In the genomic region with DNA sequence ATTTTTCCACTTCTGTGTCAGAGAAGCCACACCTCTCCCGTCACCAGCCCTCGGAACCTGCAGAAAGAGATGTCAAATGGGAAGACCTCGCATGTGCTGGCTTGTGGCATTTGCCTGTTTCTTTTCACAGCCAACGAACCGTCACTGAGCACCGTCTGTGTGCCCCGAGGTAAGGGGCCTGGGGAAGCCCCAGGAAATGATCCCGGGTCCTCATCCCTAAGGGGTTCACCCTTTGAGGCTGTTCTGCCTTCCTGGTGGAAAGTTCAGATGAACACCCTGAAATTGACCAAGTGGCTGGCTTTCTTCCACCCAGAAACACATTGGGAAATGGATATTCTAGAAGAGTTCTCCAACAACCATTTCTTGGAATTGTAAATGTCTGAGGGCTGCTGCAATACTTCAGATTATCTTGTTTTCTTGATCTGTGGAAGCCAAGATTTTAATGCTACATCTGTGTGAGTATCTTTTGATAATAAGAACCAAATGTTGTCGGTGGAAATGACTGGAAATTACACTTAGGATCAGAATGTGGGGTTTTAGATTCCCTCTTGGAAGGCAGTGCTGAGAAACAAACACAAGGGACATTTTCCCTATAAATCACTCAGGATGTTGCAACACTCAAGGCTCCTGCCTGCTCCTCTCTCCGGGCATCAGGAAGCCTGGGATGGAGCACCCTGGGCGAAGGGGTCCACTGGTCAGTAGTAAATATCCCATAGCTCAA, we compare ENCODE assay signal across 12 cellular contexts. TPM values are rescaled to one million over a fixed set of nuclear protein-coding genes. Genes with fewer than 3 reads are reported as not detected.
DNase-seq lines count a peak whose midpoint lies in the region; TF ChIP-seq lines count a peak whose summit lies in the region.
"Had no signal": no experiment of that assay in that cellular context is flagged by ENCODE, and none has a peak within 500 bp of the region (broad histone marks: within the 10 kb centered on the region; RNA-seq: fewer than 3 reads in every experiment).

No MANE protein-coding gene starts in this region.

- intact Hi-C loops in ovary (cut with DNase I) (loop anchor here in 1 of 4 donors (10.0 kb wide), 1 partner anchor 54 kb away; a partner anchor contains a TSS), colonic mucosa (cut with DNase I) (no loop called here)

- H3K27ac ChIP-seq in ovary (peak overlapping the region in 1 of 2 donors; percentile 2), colonic mucosa (no peak overlapping the region)
- H3K27ac ChIP-seq: neutrophil, WERI-Rb-1 had no signal

- CTCF ChIA-PET in AG04449 (lab: Yijun Ruan, JAX) = interaction anchor here (1.1 to 4.4 kb wide), 6 partner anchors 9 to 180 kb away, joined by 3 to 21 read pairs (median 7); no protein-coding TSS in a partner anchor

- DNase-seq in AG04449 (ENCODE audit: low read depth, low spot score) (peak; percentile 92), RPMI7951 (ENCODE audit: low read depth) (peak; percentile 35), fibroblast of the aortic adventitia (ENCODE audit: low read depth) (peak; percentile 99), ovary (peak in 1 of 5 donors; percentile 70), NCI-H748 (lab: John Stamatoyannopoulos, UW; ENCODE audit: unreplicated experiment) (no peak), DMS 273 treated with DMSO at 0.1 percent for 48 hours (lab: John Stamatoyannopoulos, UW) (no peak), AML-193 (lab: John Stamatoyannopoulos, UW) (no peak), colonic mucosa (no peak)
- DNase-seq: NCI-H345, WERI-Rb-1 had no signal

- POLR2A ChIA-PET in AG04449 (lab: Yijun Ruan, JAX) = no interaction called here

- TF ChIP-seq EP300 in ovary (IDR thresholded peaks at IDR 0.05) = peak; percentile 87

- no peak overlapping the region for H3K9ac ChIP-seq in colonic mucosa (ENCODE audit: low read depth in 2 of 2, low read length in 2 of 2)

- H3K9me3 ChIP-seq in ovary = no peaks in the 10 kb centered on the region
- no peaks in the 10 kb centered on the region for H3K9me3 ChIP-seq in colonic mucosa
- H3K9me3 ChIP-seq: neutrophil had no signal

- no peak for TF ChIP-seq POLR2A in ovary (IDR thresholded peaks at IDR 0.05)

- TF ChIP-seq CTCF in AG04449 (IDR thresholded peaks at IDR 0.05; ENCODE audit: insufficient read depth, low read length, missing control alignments) (no peak), fibroblast of the aortic adventitia (IDR thresholded peaks at IDR 0.05; ENCODE audit: insufficient read depth, low read length) (peak; percentile 10), ovary (IDR thresholded peaks at IDR 0.05) (peak in 1 of 3 donors; percentile 33), colonic mucosa (IDR thresholded peaks at IDR 0.05) (no peak)

- H3K4me1 ChIP-seq in ovary (ENCODE audit: insufficient read depth) = peaks cover 2% of the 10 kb centered on the region
- H3K4me1 ChIP-seq in colonic mucosa = no peaks in the 10 kb centered on the region

- WGBS in ovary, 3 donors = 46 to 75% (median 74%) methylated on average over 11 of the region's 11 CpGs

- no peaks in the 10 kb centered on the region for H3K36me3 ChIP-seq in ovary
- no peaks in the 10 kb centered on the region for H3K36me3 ChIP-seq in colonic mucosa
- H3K36me3 ChIP-seq: neutrophil, WERI-Rb-1 had no signal

- H3K4me3 ChIP-seq in AG04449 (ENCODE audit: low read depth, low read length) (no peak overlapping the region), fibroblast of the aortic adventitia (ENCODE audit: low read depth, low read length) (no peak overlapping the region), ovary (no peak overlapping the region), colonic mucosa (no peak overlapping the region)

- H3K27me3 ChIP-seq in ovary (no peaks in the 10 kb centered on the region), colonic mucosa (no peaks in the 10 kb centered on the region)
- H3K27me3 ChIP-seq: neutrophil had no signal

RNA-seq across cellular contexts. Expression of a gene that starts 37.6 kb away (rescaled TPM):
- total RNA-seq in RPMI7951 (2014; rRNA removed; shearing (Covaris generic)) = 3.7 and 5.5 TPM in 2 replicates
- total RNA-seq in fibroblast of the aortic adventitia (ENCODE audit: low replicate concordance) = 5.7 TPM in 1 of 2 replicates, not detected in the other
- total RNA-seq in ovary = 1 to 10 TPM in 4 of 7 donors, under 1 TPM in 2, not detected in 1; 0.60 to 7.5 (median 1.3) TPM
- under 1 TPM; 0.25 to 0.33 TPM for polyA plus RNA-seq in ovary
- total RNA-seq in colonic mucosa = 1 to 10 TPM in 1 of 2 donors, under 1 TPM in 1; 0.85 to 6.7 TPM

RNA-seq across cellular contexts. Expression of a gene that starts 37.7 kb away (rescaled TPM):
- 0.12 and 0.59 TPM in 2 replicates for total RNA-seq in RPMI7951 (2014; rRNA removed; shearing (Covaris generic))
- total RNA-seq in fibroblast of the aortic adventitia (ENCODE audit: low replicate concordance) (0.08 and 0.09 TPM in 2 replicates), ovary (under 1 TPM in 1 of 7 donors, not detected in 6; 0.05 TPM), colonic mucosa (under 1 TPM in 1 of 2 donors, not detected in 1; 0.15 TPM)
- polyA plus RNA-seq in ovary = under 1 TPM in 1 of 2 donors, not detected in 1; 0.04 TPM
- total RNA-seq: A673 had no signal

RNA-seq across cellular contexts. Expression of a gene that starts 51.6 kb away (rescaled TPM):
- total RNA-seq in RPMI7951 (2014; rRNA removed; shearing (Covaris generic)) = 1.7 and 2.1 TPM in 2 replicates
- total RNA-seq in fibroblast of the aortic adventitia (ENCODE audit: low replicate concordance) (335 and 561 TPM in 2 replicates), ovary (100 to 1,000 TPM in 5 of 7 donors, 10 to 100 TPM in 2; 62.7 to 394 (median 189) TPM), colonic mucosa (10 to 100 TPM; 41.6 to 65.5 TPM)
- polyA plus RNA-seq in ovary = 100 to 1,000 TPM in 1 of 2 donors, 10 to 100 TPM in 1; 81.7 to 196 TPM

Comparison
In these comparisons a context has a peak if more than half of its experiments do, and no peak if none do; other contexts are left out.
1. DNase-seq: peak in AG04449 (single experiment), RPMI7951 (single experiment) and fibroblast of the aortic adventitia (single experiment); none in NCI-H748 (single experiment), DMS 273 treated with DMSO at 0.1 percent for 48 hours (single experiment), AML-193 (0 of 2) and colonic mucosa (single experiment).
2. RNA of a gene that starts 51.6 kb away (total RNA-seq): 335 to 561 TPM in fibroblast of the aortic adventitia, 62.7 to 394 TPM in ovary and 41.6 to 65.5 TPM in colonic mucosa; 1.7 to 2.1 TPM in RPMI7951; every median in the first group is over 10 times any median in the second.